In genomic region chr9:29214162-29214520, GRCh38 we compare ENCODE assay signal across 9 cellular contexts. TPM values are rescaled to one million over a fixed set of nuclear protein-coding genes. Genes with fewer than 3 reads are reported as not detected.
DNase-seq lines count a peak whose midpoint lies in the region; ATAC-seq and TF ChIP-seq lines count a peak whose summit lies in the region.
"Had no signal": no experiment of that assay in that cellular context is flagged by ENCODE, and none has a peak within 500 bp of the region (broad histone marks: within the 10 kb centered on the region; RNA-seq: fewer than 3 reads in every experiment).

No MANE protein-coding gene starts in this region.

- ATAC-seq in right cardiac atrium (no peak), GM18502 (IDR thresholded peaks at IDR 0.05; ENCODE audit: poor library complexity, unreplicated experiment) (no peak), HG02938 (IDR thresholded peaks at IDR 0.05; ENCODE audit: unreplicated experiment) (no peak)

- no peaks in the 10 kb centered on the region for H3K36me3 ChIP-seq in cardiac muscle cell
- H3K36me3 ChIP-seq: BLaER1 had no signal

- no peaks in the 10 kb centered on the region for H3K4me1 Mint-ChIP-seq in activated T-helper 1 cell treated with anti-CD3 and anti-CD28 coated beads, Interleukin-12 subunit alpha, Interleukin-12 subunit beta, Interleukin-2, Interleukin-4 antibody, amounts not matched to agents 30 ng/mL and 10 ng/mL and 1 ng/mL, durations not matched to agents 14 hours and 24 hours and 36 hours (ENCODE audit: low read depth)

- WGBS in right cardiac atrium = under 1% methylated on average over 14 of the region's 14 CpGs

- peaks cover 52% of the 10 kb centered on the region for H3K27me3 Mint-ChIP-seq in activated T-helper 1 cell treated with anti-CD3 and anti-CD28 coated beads, Interleukin-12 subunit alpha, Interleukin-12 subunit beta, Interleukin-2, Interleukin-4 antibody, amounts not matched to agents 30 ng/mL and 10 ng/mL and 1 ng/mL, durations not matched to agents 14 hours and 24 hours and 36 hours (ENCODE audit: insufficient read depth)

- H3K27ac ChIP-seq in cardiac muscle cell = no peak overlapping the region
- H3K27ac ChIP-seq in right cardiac atrium (ENCODE audit: low read length) = no peak overlapping the region
- H3K27ac ChIP-seq: BLaER1 had no signal

- intact Hi-C loops in right cardiac atrium (cut with DNase I) = no loop called here
- intact Hi-C loops in activated T-helper 1 cell treated with anti-CD3 and anti-CD28 coated beads, Interleukin-12 subunit alpha, Interleukin-12 subunit beta, Interleukin-2, Interleukin-4 antibody, amounts not matched to agents 30 ng/mL and 10 ng/mL and 1 ng/mL, durations not matched to agents 14 hours and 24 hours and 36 hours (cut with micrococcal nuclease) = loop anchor here (10.0 kb wide), 1 partner anchor 1489 kb away; no protein-coding TSS in a partner anchor

- H3K9me3 ChIP-seq in cardiac muscle cell (ENCODE audit: low read depth) (no peaks in the 10 kb centered on the region), right cardiac atrium (ENCODE audit: control insufficient read depth, low read length) (no peaks in the 10 kb centered on the region)

- TF ChIP-seq CTCF in cardiac muscle cell (IDR thresholded peaks at IDR 0.05; ENCODE audit: low read depth, low read length) = no peak

- H3K36me3 Mint-ChIP-seq in activated T-helper 1 cell treated with anti-CD3 and anti-CD28 coated beads, Interleukin-12 subunit alpha, Interleukin-12 subunit beta, Interleukin-2, Interleukin-4 antibody, amounts not matched to agents 30 ng/mL and 10 ng/mL and 1 ng/mL, durations not matched to agents 14 hours and 24 hours and 36 hours (ENCODE audit: low read depth) = no peaks in the 10 kb centered on the region

- H3K27me3 ChIP-seq in cardiac muscle cell (peaks cover 87% of the 10 kb centered on the region), right cardiac atrium (ENCODE audit: control insufficient read depth, insufficient read depth) (no peaks in the 10 kb centered on the region)

- no peak overlapping the region for H3K27ac Mint-ChIP-seq in activated T-helper 1 cell treated with anti-CD3 and anti-CD28 coated beads, Interleukin-12 subunit alpha, Interleukin-12 subunit beta, Interleukin-2, Interleukin-4 antibody, amounts not matched to agents 30 ng/mL and 10 ng/mL and 1 ng/mL, durations not matched to agents 14 hours and 24 hours and 36 hours

- H3K4me3 ChIP-seq in cardiac muscle cell (peak overlapping the region; percentile 39), right cardiac atrium (ENCODE audit: low read length) (no peak overlapping the region)
- H3K4me3 ChIP-seq: BLaER1 had no signal

- H3K9me3 Mint-ChIP-seq in activated T-helper 1 cell treated with anti-CD3 and anti-CD28 coated beads, Interleukin-12 subunit alpha, Interleukin-12 subunit beta, Interleukin-2, Interleukin-4 antibody, amounts not matched to agents 30 ng/mL and 10 ng/mL and 1 ng/mL, durations not matched to agents 14 hours and 24 hours and 36 hours = no peaks in the 10 kb centered on the region

- peak; percentile 1 to 76 for DNase-seq in cardiac muscle cell (ENCODE audit: low read depth in 1 of 2, low spot score in 1 of 2)
- DNase-seq in right cardiac atrium = no peak
- peak; percentile 32 for DNase-seq in T1000 (lab: John Stamatoyannopoulos, UW)
- DNase-seq in islet precursor cell = peak; percentile 88
- DNase-seq in stimulated activated CD4-positive, alpha-beta T cell treated with anti-CD3 and anti-CD28 coated beads, Interleukin-1b, Interleukin-23, amount 100 ng/mL, for 48 hours = no peak
- no peak for DNase-seq in activated T-helper 1 cell treated with anti-CD3 and anti-CD28 coated beads, Interleukin-12 subunit alpha, Interleukin-12 subunit beta, Interleukin-2, Interleukin-4 antibody, amounts not matched to agents 30 ng/mL and 10 ng/mL and 1 ng/mL, durations not matched to agents 14 hours and 24 hours and 36 hours (ENCODE audit: low spot score)

- H3K4me1 ChIP-seq in cardiac muscle cell (ENCODE audit: low read depth) = peaks cover 3% of the 10 kb centered on the region
- no peaks in the 10 kb centered on the region for H3K4me1 ChIP-seq in right cardiac atrium (ENCODE audit: control insufficient read depth, insufficient read depth, low read length)
- H3K4me1 ChIP-seq: BLaER1 had no signal

- H3K4me3 Mint-ChIP-seq in activated T-helper 1 cell treated with anti-CD3 and anti-CD28 coated beads, Interleukin-12 subunit alpha, Interleukin-12 subunit beta, Interleukin-2, Interleukin-4 antibody, amounts not matched to agents 30 ng/mL and 10 ng/mL and 1 ng/mL, durations not matched to agents 14 hours and 24 hours and 36 hours = no peak overlapping the region

RNA-seq across cellular contexts. Expression of gene LINGO2, which starts 0.7 kb away (rescaled TPM):
- total RNA-seq in cardiac muscle cell = 0.15 and 0.85 TPM in 2 replicates
- 0.26 and 0.59 TPM in 2 replicates for polyA plus RNA-seq in cardiac muscle cell
- under 1 TPM in 1 of 4 donors, not detected in 3; 0.24 TPM for total RNA-seq in right cardiac atrium
- polyA plus RNA-seq in right cardiac atrium = not detected
- not detected in 2 replicates for total RNA-seq in activated T-helper 1 cell treated with anti-CD3 and anti-CD28 coated beads, Interleukin-12 subunit alpha, Interleukin-12 subunit beta, Interleukin-2, Interleukin-4 antibody, amounts not matched to agents 30 ng/mL and 10 ng/mL and 1 ng/mL, durations not matched to agents 14 hours and 24 hours and 36 hours

Comparison
In these comparisons a context has a peak if more than half of its experiments do, and no peak if none do; other contexts are left out.
1. DNase-seq: peak in cardiac muscle cell (2 of 2), T1000 (single experiment) and islet precursor cell (single experiment); none in right cardiac atrium (0 of 3), stimulated activated CD4-positive, alpha-beta T cell treated with anti-CD3 and anti-CD28 coated beads, Interleukin-1b, Interleukin-23, amount 100 ng/mL, for 48 hours (single experiment) and activated T-helper 1 cell treated with anti-CD3 and anti-CD28 coated beads, Interleukin-12 subunit alpha, Interleukin-12 subunit beta, Interleukin-2, Interleukin-4 antibody, amounts not matched to agents 30 ng/mL and 10 ng/mL and 1 ng/mL, durations not matched to agents 14 hours and 24 hours and 36 hours (single experiment).